21 cellular contexts compared by ENCODE assay signal in the genomic region with DNA sequence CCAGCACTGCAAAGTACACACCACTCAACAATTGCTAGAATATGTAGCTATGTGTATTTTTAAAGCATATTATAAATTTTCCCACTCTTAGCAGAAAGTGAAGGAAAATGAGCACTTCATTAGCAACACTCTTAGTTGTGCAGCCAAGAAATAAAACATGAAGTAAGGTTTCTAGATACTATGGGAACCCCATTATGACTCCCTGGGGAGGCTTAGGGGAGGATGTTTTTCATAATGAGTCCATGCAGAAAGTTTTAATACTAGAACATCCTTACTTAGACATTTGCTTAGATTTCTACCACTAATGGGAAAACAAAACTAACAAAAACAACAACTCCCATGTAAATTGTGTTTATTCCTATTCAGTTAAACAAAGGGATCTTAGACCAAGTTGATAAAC.
"Had no signal": no experiment of that assay in that cellular context is flagged by ENCODE, and none has a peak within 500 bp of the region (broad histone marks: within the 10 kb centered on the region; RNA-seq: fewer than 3 reads in every experiment).

No MANE protein-coding gene starts in this region.

- DNase-seq: activated CD4-positive, alpha-beta T cell treated with anti-CD3 and anti-CD28 coated beads for 4 hours; activated CD4-positive, alpha-beta T cell treated with anti-CD3 and anti-CD28 coated beads, Interleukin-2, amount 50 U/mL, for 48 hours; activated CD4-positive, CD25-positive, alpha-beta regulatory T cell; activated naive CD4-positive, alpha-beta T cell treated with Interleukin-2 at 50 U/mL for 16 hours; activated naive CD8-positive, alpha-beta T cell treated with anti-CD3 and anti-CD28 coated beads, Interleukin-2, amount 10 ng/mL, durations not matched to agents 7 days and 5 days; activated T-cell treated with anti-CD3 and anti-CD28 coated beads, Interleukin-2, amount 50 U/mL, for 48 hours; amniotic stem cell; colonic mucosa; foreskin melanocyte; immature natural killer cell; lower lobe of right lung; naive thymus-derived CD8-positive, alpha-beta T cell; right lobe of liver; stimulated activated CD4-positive, alpha-beta T cell treated with anti-CD3 and anti-CD28 coated beads, Interleukin-4, amount 100 ng/mL, for 24 hours; stimulated activated naive CD8-positive, alpha-beta T cell treated with anti-CD3 and anti-CD28 coated beads, Interleukin-15, Interleukin-2, amounts not matched to agents 100 U/mL and 50 U/mL, for 24 hours; substantia nigra; T1000; thyroid gland; upper lobe of right lung had no signal

- H3K9me3 Mint-ChIP-seq: activated naive CD8-positive, alpha-beta T cell treated with anti-CD3 and anti-CD28 coated beads, Interleukin-2, amount 10 ng/mL, durations not matched to agents 7 days and 5 days; neural progenitor cell had no signal

- H3K4me2 ChIP-seq: neural progenitor cell had no signal

- H3K4me1 ChIP-seq: colonic mucosa, lower lobe of right lung, neural progenitor cell, right lobe of liver, thyroid gland, upper lobe of right lung had no signal

- H3K36me3 ChIP-seq: colonic mucosa, lower lobe of right lung, neural progenitor cell, right lobe of liver, thyroid gland, upper lobe of right lung had no signal

- H3K27me3 ChIP-seq: colonic mucosa, neural progenitor cell, right lobe of liver, thyroid gland, upper lobe of right lung had no signal

- ATAC-seq: left lobe of liver; lower lobe of right lung; naive thymus-derived CD8-positive, alpha-beta T cell; right lobe of liver; stimulated activated naive CD8-positive, alpha-beta T cell treated with anti-CD3 and anti-CD28 coated beads, Interleukin-15, Interleukin-2, amounts not matched to agents 100 U/mL and 50 U/mL, for 24 hours; upper lobe of right lung had no signal

- H3K36me3 Mint-ChIP-seq: activated naive CD8-positive, alpha-beta T cell treated with anti-CD3 and anti-CD28 coated beads, Interleukin-2, amount 10 ng/mL, durations not matched to agents 7 days and 5 days; neural progenitor cell had no signal

- H3K27ac ChIP-seq: colonic mucosa, lower lobe of right lung, neural progenitor cell, right lobe of liver, thyroid gland, upper lobe of right lung had no signal

- H3K9me3 ChIP-seq: colonic mucosa, lower lobe of right lung, right lobe of liver, thyroid gland, upper lobe of right lung had no signal

- H3K4me3 ChIP-seq: colonic mucosa, lower lobe of right lung, neural progenitor cell, right lobe of liver, thyroid gland, upper lobe of right lung had no signal

- H3K27ac Mint-ChIP-seq: activated naive CD8-positive, alpha-beta T cell treated with anti-CD3 and anti-CD28 coated beads, Interleukin-2, amount 10 ng/mL, durations not matched to agents 7 days and 5 days; immature natural killer cell; naive thymus-derived CD8-positive, alpha-beta T cell; neural progenitor cell had no signal

- H3K9ac ChIP-seq: neural progenitor cell had no signal

- H3K4me1 Mint-ChIP-seq: activated naive CD8-positive, alpha-beta T cell treated with anti-CD3 and anti-CD28 coated beads, Interleukin-2, amount 10 ng/mL, durations not matched to agents 7 days and 5 days; immature natural killer cell; neural progenitor cell had no signal

- H3K4me3 Mint-ChIP-seq: activated naive CD8-positive, alpha-beta T cell treated with anti-CD3 and anti-CD28 coated beads, Interleukin-2, amount 10 ng/mL, durations not matched to agents 7 days and 5 days; immature natural killer cell; naive thymus-derived CD8-positive, alpha-beta T cell; neural progenitor cell had no signal

- H2AFZ ChIP-seq: neural progenitor cell had no signal
